ENCODE assay signal across 16 cellular contexts in genomic region chr12:479161-479560, GRCh38. TPM values are rescaled to one million over a fixed set of nuclear protein-coding genes. Genes with fewer than 3 reads are reported as not detected.
DNase-seq lines count a peak whose midpoint lies in the region; ATAC-seq and TF ChIP-seq lines count a peak whose summit lies in the region.
"Had no signal": no experiment of that assay in that cellular context is flagged by ENCODE, and none has a peak within 500 bp of the region (broad histone marks: within the 10 kb centered on the region; RNA-seq: fewer than 3 reads in every experiment).

No MANE protein-coding gene starts in this region.

- intact Hi-C loops in left ventricle myocardium inferior (cut with micrococcal nuclease) = no loop called here
- intact Hi-C loops in cardiac septum (cut with DNase I) = no loop called here
- intact Hi-C loops in ascending aorta (cut with DNase I) = no loop called here
- intact Hi-C loops in aorta (cut with DNase I) = no loop called here

- no peaks in the 10 kb centered on the region for H3K9me3 Mint-ChIP-seq in nephron progenitor cell
- H3K9me3 Mint-ChIP-seq: CD4-positive, alpha-beta T cell; GM23338 had no signal

- peak overlapping the region; percentile 90 for H3K27ac ChIP-seq in left ventricle myocardium inferior (replicated peaks)
- H3K27ac ChIP-seq in ascending aorta = peak overlapping the region; percentile 94 to 98
- peak overlapping the region; percentile 68 to 79 for H3K27ac ChIP-seq in aorta (ENCODE audit: low read depth in 1 of 2, low read length in 2 of 2)

- peaks cover 43% of the 10 kb centered on the region for H3K4me1 Mint-ChIP-seq in nephron progenitor cell
- H3K4me1 Mint-ChIP-seq: B cell had no signal

- ATAC-seq in aorta (ENCODE audit: low FRiP score) = no peak
- ATAC-seq: GM23338 had no signal

- DNase-seq in left ventricle myocardium inferior (no peak), cardiac septum (ENCODE audit: low spot score) (no peak), ascending aorta (ENCODE audit: low spot score in 2 of 2) (peak in 1 of 2 donors; percentile 52), nephron progenitor cell (no peak), aorta (no peak), NCI-H2171 (lab: John Stamatoyannopoulos, UW) (no peak)
- DNase-seq in NK-92 treated with Interleukin-12 subunit alpha and Interleukin-12 subunit beta, amount 100 ng/mL, for 24 hours (lab: John Stamatoyannopoulos, UW) = no peak
- DNase-seq: 8988T; ACHN; C1 segment of cervical spinal cord; CD4-positive, alpha-beta T cell; DND-41; GDM1; H7 had no signal

- H3K36me3 Mint-ChIP-seq in nephron progenitor cell (ENCODE audit: low read depth) = peaks cover 5% of the 10 kb centered on the region

- H3K27me3 ChIP-seq in left ventricle myocardium inferior (ENCODE audit: low read depth) (no peaks in the 10 kb centered on the region), ascending aorta (no peaks in the 10 kb centered on the region), aorta (ENCODE audit: control insufficient read depth in 1 of 2, insufficient read depth in 2 of 2, low read length in 1 of 2) (no peaks in the 10 kb centered on the region)

- 21 to 31% methylated on average over 4 of the region's 4 CpGs for WGBS in aorta, 2 donors

- H3K4me1 ChIP-seq in left ventricle myocardium inferior = peaks cover 73% of the 10 kb centered on the region
- peaks cover 3 to 28% of the 10 kb centered on the region in 2 donors for H3K4me1 ChIP-seq in ascending aorta
- H3K4me1 ChIP-seq in aorta (ENCODE audit: control insufficient read depth in 1 of 2, insufficient read depth in 2 of 2, low read length in 2 of 2) = no peaks in the 10 kb centered on the region

- no peak overlapping the region for H3K4me3 ChIP-seq in left ventricle myocardium inferior
- no peak overlapping the region for H3K4me3 ChIP-seq in ascending aorta
- H3K4me3 ChIP-seq in aorta (ENCODE audit: low read length in 2 of 2) = no peak overlapping the region
- H3K4me3 ChIP-seq: GM23338 had no signal

- H3K9me3 ChIP-seq in left ventricle myocardium inferior (replicated peaks) (no peaks in the 10 kb centered on the region), ascending aorta (no peaks in the 10 kb centered on the region), aorta (ENCODE audit: control insufficient read depth, low read length) (no peaks in the 10 kb centered on the region)

- H3K36me3 ChIP-seq in left ventricle myocardium inferior (no peaks in the 10 kb centered on the region), ascending aorta (no peaks in the 10 kb centered on the region), aorta (ENCODE audit: control insufficient read depth in 1 of 2, insufficient read depth in 2 of 2, low read length in 1 of 2) (no peaks in the 10 kb centered on the region)

- TF ChIP-seq CTCF in left ventricle myocardium inferior (IDR thresholded peaks at IDR 0.05; ENCODE audit: borderline replicate concordance) (no peak), ascending aorta (IDR thresholded peaks at IDR 0.05) (no peak), nephron progenitor cell (IDR thresholded peaks at IDR 0.05) (no peak)

- peaks cover 15% of the 10 kb centered on the region for H3K27me3 Mint-ChIP-seq in nephron progenitor cell (ENCODE audit: low read depth, poor library complexity)

- peak overlapping the region; percentile 12 for H3K27ac Mint-ChIP-seq in nephron progenitor cell
- H3K27ac Mint-ChIP-seq: B cell; CD4-positive, alpha-beta T cell; GM23338 had no signal

- H3K4me3 Mint-ChIP-seq in nephron progenitor cell = no peak overlapping the region
- H3K4me3 Mint-ChIP-seq: B cell; CD4-positive, alpha-beta T cell; GM23338 had no signal

RNA-seq across cellular contexts. Expression of gene B4GALNT3, which starts 19.4 kb away (rescaled TPM):
- total RNA-seq in left ventricle myocardium inferior = 43.4 TPM
- total RNA-seq in cardiac septum = 65.3 TPM
- total RNA-seq in ascending aorta = 10.4 TPM
- total RNA-seq in aorta = 10 to 100 TPM; 17.4 to 29.9 TPM
- polyA plus RNA-seq in aorta = 10 to 100 TPM; 10.3 to 20.3 TPM
- total RNA-seq: B cell had no signal
